Comparison of ENCODE assay signal across 29 cellular contexts in genomic region chr15:62352817-62353216, GRCh38.
"Had no signal": no experiment of that assay in that cellular context is flagged by ENCODE, and none has a peak within 500 bp of the region (broad histone marks: within the 10 kb centered on the region; RNA-seq: fewer than 3 reads in every experiment).

No MANE protein-coding gene starts in this region.

- H3K4me3 ChIP-seq: esophagus muscularis mucosa, gastroesophageal sphincter, heart left ventricle, lung, smooth muscle cell, suprapubic skin, transverse colon, upper lobe of right lung, vagina had no signal

- H3K9me3 ChIP-seq: esophagus muscularis mucosa, gastroesophageal sphincter, heart left ventricle, neutrophil, suprapubic skin, transverse colon, upper lobe of right lung, vagina had no signal

- DNase-seq: effector CD8-positive, alpha-beta T cell; foreskin keratinocyte; heart left ventricle; hypothalamus; immature natural killer cell; islet precursor cell; kidney glomerular epithelial cell; left colon; left ventricle myocardium superior; natural killer cell; stimulated activated CD4-positive, alpha-beta T cell treated with anti-CD3 and anti-CD28 coated beads, Interleukin-12 subunit alpha, Interleukin-12 subunit beta, amount 100 ng/mL, for 4 hours; stimulated activated CD4-positive, alpha-beta T cell treated with anti-CD3 and anti-CD28 coated beads, Interleukin-1b, Interleukin-23, amount 100 ng/mL, for 48 hours; stimulated activated CD4-positive, alpha-beta T cell treated with anti-CD3 and anti-CD28 coated beads, Interleukin-4, amount 100 ng/mL, for 1 hour; stimulated activated CD8-positive, alpha-beta memory T cell treated with anti-CD3 and anti-CD28 coated beads, Interleukin-4, amount 100 ng/mL, for 48 hours; stimulated activated naive CD4-positive, alpha-beta T cell; stimulated activated naive CD8-positive, alpha-beta T cell treated with anti-CD3 and anti-CD28 coated beads, Interleukin-15, amount 100 ng/mL, for 72 hours; transverse colon; upper lobe of right lung had no signal

- H3K79me2 ChIP-seq: parathyroid adenoma had no signal

- H2AFZ ChIP-seq: parathyroid adenoma had no signal

- ATAC-seq: foreskin keratinocyte; gastroesophageal sphincter; heart left ventricle; left colon; left ventricle myocardium superior; natural killer cell; sciatic nerve; stimulated activated naive CD8-positive, alpha-beta T cell treated with anti-CD3 and anti-CD28 coated beads, Interleukin-15, amount 100 ng/mL, for 72 hours; upper lobe of right lung had no signal

- H3K4me2 ChIP-seq: smooth muscle cell had no signal

- FAIRE-seq: colon, endothelial cell of umbilical vein had no signal

- H3K9ac ChIP-seq: parathyroid adenoma had no signal

- H3K36me3 ChIP-seq: esophagus muscularis mucosa, gastroesophageal sphincter, heart left ventricle, neutrophil, suprapubic skin, transverse colon, upper lobe of right lung, vagina had no signal

- H3K27me3 ChIP-seq: transverse colon, vagina had no signal

- H3K27ac ChIP-seq: esophagus muscularis mucosa, foreskin keratinocyte, gastroesophageal sphincter, heart left ventricle, neutrophil, parathyroid adenoma, suprapubic skin, transverse colon, upper lobe of right lung, vagina had no signal

- H3K4me1 ChIP-seq: esophagus muscularis mucosa, foreskin keratinocyte, gastroesophageal sphincter, heart left ventricle, parathyroid adenoma, suprapubic skin, upper lobe of right lung, vagina had no signal
